Comparison of ENCODE assay signal across 20 cellular contexts in the genomic region with DNA sequence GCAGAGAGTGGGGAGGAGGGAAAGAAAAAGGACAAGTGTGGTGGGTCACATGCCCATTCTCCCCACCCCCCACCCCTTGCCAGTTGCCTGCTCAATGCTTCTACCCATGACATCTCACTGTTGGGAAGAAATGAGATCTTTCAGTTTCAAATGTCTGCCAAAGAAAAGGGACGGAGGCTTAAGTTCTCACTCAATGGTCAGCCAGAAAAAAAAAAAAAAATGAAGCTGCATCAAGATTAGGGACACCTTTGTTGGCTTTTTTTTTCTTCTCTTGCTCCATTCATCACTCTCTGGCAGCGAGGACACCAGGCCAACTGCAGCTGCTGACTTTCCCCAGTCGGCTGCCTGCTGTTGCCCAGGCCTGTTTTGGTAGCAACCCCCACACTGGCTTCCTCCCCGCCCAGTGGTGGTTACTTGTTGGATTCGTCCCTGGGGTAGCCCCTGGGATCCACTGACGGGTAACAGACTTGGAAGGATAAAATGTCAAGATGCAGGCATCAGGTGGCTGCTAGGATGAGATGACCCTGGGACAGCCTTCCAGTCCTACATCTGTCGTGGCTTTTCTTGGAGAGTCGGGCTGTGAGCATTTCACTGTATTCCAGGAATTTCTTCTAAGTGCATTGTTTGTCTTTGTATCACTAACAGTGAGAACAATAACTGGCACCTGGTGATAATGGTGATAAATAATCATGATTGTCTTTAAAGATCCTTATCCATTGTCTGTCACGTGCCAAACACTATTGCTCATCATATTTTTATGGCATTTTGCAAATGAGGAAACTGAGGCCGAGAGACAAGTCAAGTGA. TPM values are rescaled to one million over a fixed set of nuclear protein-coding genes. Genes with fewer than 3 reads are reported as not detected.
A peak's percentile ranks its signal among the peaks of the same experiment; 100 is the strongest.
DNase-seq lines count a peak whose midpoint lies in the region; ATAC-seq, FAIRE-seq and TF ChIP-seq lines count a peak whose summit lies in the region.
"Had no signal": no experiment of that assay in that cellular context is flagged by ENCODE, and none has a peak within 500 bp of the region (broad histone marks: within the 10 kb centered on the region; RNA-seq: fewer than 3 reads in every experiment).

No MANE protein-coding gene starts in this region.

- H3K4me1 Mint-ChIP-seq in mesothelial cell of epicardium, result peaks cover 31% of the 10 kb centered on the region
- H3K4me1 Mint-ChIP-seq: activated naive CD8-positive, alpha-beta T cell treated with anti-CD3 and anti-CD28 coated beads, Interleukin-2, amount 50 U/mL, for 24 hours had no signal

- H3K4me3 Mint-ChIP-seq in mesothelial cell of epicardium, result no peak overlapping the region
- H3K4me3 Mint-ChIP-seq: activated CD4-positive, alpha-beta memory T cell treated with anti-CD3 and anti-CD28 coated beads for 36 hours; activated naive CD8-positive, alpha-beta T cell treated with anti-CD3 and anti-CD28 coated beads, Interleukin-2, amount 50 U/mL, for 24 hours; activated T-helper 1 cell treated with anti-CD3 and anti-CD28 coated beads, Interleukin-12 subunit alpha, Interleukin-12 subunit beta, Interleukin-2, Interleukin-4 antibody, amounts not matched to agents 30 ng/mL and 10 ng/mL and 1 ng/mL, durations not matched to agents 14 hours and 24 hours and 36 hours; CD8-positive, alpha-beta T cell had no signal

- TF ChIP-seq POLR2A in HepG2 (IDR thresholded peaks at IDR 0.05; ENCODE audit: insufficient read depth in 1 of 2, low read depth in 2 of 2, low read length in 2 of 2) (no peak), right lobe of liver (IDR thresholded peaks at IDR 0.05) (no peak), body of pancreas (IDR thresholded peaks at IDR 0.05) (no peak)

- 92% methylated on average over 10 of the region's 10 CpGs for WGBS in HepG2 (ENCODE audit: low lambda C conversion rate)
- WGBS in right lobe of liver (ENCODE audit: insufficient coverage, low coverage, low lambda C conversion rate, missing lambda C conversion rate), result 75% methylated on average over 7 of the region's 10 CpGs
- 12 to 26% methylated on average over 10 of the region's 10 CpGs for WGBS in body of pancreas, 2 donors

- POLR2A ChIA-PET in HepG2 (lab: Yijun Ruan, JAX), result no interaction called here

- TF ChIP-seq EP300 in HepG2 (IDR thresholded peaks at IDR 0.05; ENCODE audit: low read depth in 2 of 2, low read length in 2 of 2), result no peak
- TF ChIP-seq EP300 in HepG2 (CRISPR knock-in tag; IDR thresholded peaks at IDR 0.05; ENCODE audit: borderline replicate concordance), result no peak

- H3K27me3 ChIP-seq in HepG2 (ENCODE audit: control insufficient read depth in 1 of 2, insufficient read depth in 2 of 2, low read length in 2 of 2), result no peaks in the 10 kb centered on the region
- H3K27me3 ChIP-seq in right lobe of liver, result no peaks in the 10 kb centered on the region
- no peaks in the 10 kb centered on the region for H3K27me3 ChIP-seq in body of pancreas

- peak overlapping the region; percentile 19 for H3K27ac Mint-ChIP-seq in mesothelial cell of epicardium
- H3K27ac Mint-ChIP-seq: activated CD4-positive, alpha-beta memory T cell treated with anti-CD3 and anti-CD28 coated beads for 36 hours; activated naive CD8-positive, alpha-beta T cell treated with anti-CD3 and anti-CD28 coated beads, Interleukin-2, amount 50 U/mL, for 24 hours; activated T-helper 1 cell treated with anti-CD3 and anti-CD28 coated beads, Interleukin-12 subunit alpha, Interleukin-12 subunit beta, Interleukin-2, Interleukin-4 antibody, amounts not matched to agents 30 ng/mL and 10 ng/mL and 1 ng/mL, durations not matched to agents 14 hours and 24 hours and 36 hours; CD8-positive, alpha-beta T cell had no signal

- no peaks in the 10 kb centered on the region for H3K9me3 Mint-ChIP-seq in mesothelial cell of epicardium
- H3K9me3 Mint-ChIP-seq: activated CD4-positive, alpha-beta memory T cell treated with anti-CD3 and anti-CD28 coated beads for 36 hours; activated naive CD8-positive, alpha-beta T cell treated with anti-CD3 and anti-CD28 coated beads, Interleukin-2, amount 50 U/mL, for 24 hours; activated T-helper 1 cell treated with anti-CD3 and anti-CD28 coated beads, Interleukin-12 subunit alpha, Interleukin-12 subunit beta, Interleukin-2, Interleukin-4 antibody, amounts not matched to agents 30 ng/mL and 10 ng/mL and 1 ng/mL, durations not matched to agents 14 hours and 24 hours and 36 hours; CD8-positive, alpha-beta T cell had no signal

- H3K79me2 ChIP-seq in HepG2 (ENCODE audit: insufficient read depth, low read length), result peaks cover 22% of the 10 kb centered on the region

- DNase-seq in HepG2 (ENCODE audit: low spot score), result no peak
- DNase-seq in right lobe of liver, result no peak
- peak; percentile 46 to 90 (median 82) for DNase-seq in body of pancreas
- DNase-seq in mesothelial cell of epicardium (ENCODE audit: low spot score in 2 of 2, unreplicated experiment in 2 of 2), result no peak
- DNase-seq in NCI-H2107 treated with DMSO at 0.1 percent for 48 hours (lab: John Stamatoyannopoulos, UW; ENCODE audit: unreplicated experiment), result no peak
- DNase-seq in cerebellar nuclear complex (lab: John Stamatoyannopoulos, UW), result no peak
- no peak for DNase-seq in posterior cingulate gyrus
- DNase-seq: ACHN; activated CD4-positive, alpha-beta memory T cell treated with anti-CD3 and anti-CD28 coated beads for 36 hours; activated naive CD8-positive, alpha-beta T cell treated with anti-CD3 and anti-CD28 coated beads, Interleukin-2, amount 50 U/mL, for 24 hours; CD8-positive, alpha-beta T cell; glutamatergic neuron; kidney glomerular epithelial cell; mucosa of descending colon; NK-92 treated with Interleukin-12 subunit alpha and Interleukin-12 subunit beta, amount 100 ng/mL, for 24 hours had no signal

- no peak overlapping the region for H2AFZ ChIP-seq in HepG2 (ENCODE audit: low read length)
- H2AFZ ChIP-seq: parathyroid adenoma had no signal

- H3K27ac ChIP-seq in HepG2 (ENCODE audit: extremely low read length, insufficient read depth, low read length) (no peak overlapping the region), right lobe of liver (no peak overlapping the region), body of pancreas (peak overlapping the region in 3 of 4 donors; percentile 41 to 78 (median 71))
- H3K27ac ChIP-seq: HL-60, parathyroid adenoma had no signal

- no peak for FAIRE-seq in HepG2 (lab: Jason Lieb, UNC)
- FAIRE-seq: G401.6 had no signal

- no peak for TF ChIP-seq RAD21 in HepG2 (CRISPR knock-in tag; IDR thresholded peaks at IDR 0.05)

- peaks cover 43% of the 10 kb centered on the region for H3K4me1 ChIP-seq in HepG2 (ENCODE audit: insufficient read depth, low read length)
- peaks cover 0 to 14% (median 8%) of the 10 kb centered on the region in 4 donors for H3K4me1 ChIP-seq in right lobe of liver
- peaks cover 96% of the 10 kb centered on the region for H3K4me1 ChIP-seq in body of pancreas

- CTCF ChIA-PET in HepG2 (lab: Yijun Ruan, JAX; ENCODE audit: low intra/inter-chr PET ratio, low total read pairs), result no interaction called here

- no peaks in the 10 kb centered on the region for H4K20me1 ChIP-seq in HepG2 (ENCODE audit: insufficient read depth, low read length)

- no peak overlapping the region for H3K9ac ChIP-seq in HepG2 (ENCODE audit: insufficient read depth, low read depth, low read length)
- H3K9ac ChIP-seq: parathyroid adenoma had no signal

- H3K36me3 ChIP-seq in HepG2 (replicated peaks in 1 of 2; ENCODE audit: control insufficient read depth in 1 of 2, insufficient read depth in 2 of 2, low read length in 2 of 2) (peaks cover 2 to 3% of the 10 kb centered on the region in 2 experiments; a peak in 1 of 5 replicates), right lobe of liver (no peaks in the 10 kb centered on the region), body of pancreas (replicated peaks in 1 of 2; ENCODE audit: insufficient read depth in 1 of 2, low read depth in 2 of 2) (no peaks in the 10 kb centered on the region)

- no peaks in the 10 kb centered on the region for H3K27me3 Mint-ChIP-seq in mesothelial cell of epicardium (ENCODE audit: low read depth)
- H3K27me3 Mint-ChIP-seq: activated CD4-positive, alpha-beta memory T cell treated with anti-CD3 and anti-CD28 coated beads for 36 hours; activated naive CD8-positive, alpha-beta T cell treated with anti-CD3 and anti-CD28 coated beads, Interleukin-2, amount 50 U/mL, for 24 hours had no signal

- no peak for ATAC-seq in HepG2
- ATAC-seq in right lobe of liver, result no peak
- ATAC-seq in body of pancreas, result peak; percentile 75
- ATAC-seq in GM19467 (IDR thresholded peaks at IDR 0.05; ENCODE audit: unreplicated experiment), result no peak
- ATAC-seq: activated naive CD8-positive, alpha-beta T cell treated with anti-CD3 and anti-CD28 coated beads, Interleukin-2, amount 50 U/mL, for 24 hours; CD8-positive, alpha-beta T cell had no signal

- H3K4me3 ChIP-seq in HepG2 (replicated peaks in 1 of 3; ENCODE audit: insufficient read depth in 1 of 3, low read depth in 2 of 3, low read length in 3 of 3) (no peak overlapping the region), right lobe of liver (no peak overlapping the region), body of pancreas (no peak overlapping the region)
- H3K4me3 ChIP-seq: mucosa of descending colon had no signal

- no peak for TF ChIP-seq CTCF in HepG2 (CRISPR knock-in tag; IDR thresholded peaks at IDR 0.05)
- no peak for TF ChIP-seq CTCF in right lobe of liver (IDR thresholded peaks at IDR 0.05)
- peak in 1 of 7 experiments; percentile 2 for TF ChIP-seq CTCF in body of pancreas (IDR thresholded peaks at IDR 0.05)
- no peak for TF ChIP-seq CTCF in mesothelial cell of epicardium (IDR thresholded peaks at IDR 0.05; ENCODE audit: unreplicated experiment)

- H3K9me3 ChIP-seq in HepG2 (ENCODE audit: low read length) (no peaks in the 10 kb centered on the region), right lobe of liver (no peaks in the 10 kb centered on the region), body of pancreas (no peaks in the 10 kb centered on the region)
- H3K9me3 ChIP-seq: mucosa of descending colon had no signal

- in situ Hi-C loops in HepG2 (cut with HindIII; ENCODE audit: extremely low pct_ligation_motif_present, low pct_unique_long_range_greater_than_20kb), result no loop called here

- H3K4me2 ChIP-seq in HepG2 (ENCODE audit: low read depth, low read length), result no peak overlapping the region

- no TSS peak for BruUV-seq in HepG2 (replicated peaks; lab: Mats Ljungman, UMichigan)

- H3K36me3 Mint-ChIP-seq in mesothelial cell of epicardium, result no peaks in the 10 kb centered on the region
- H3K36me3 Mint-ChIP-seq: activated CD4-positive, alpha-beta memory T cell treated with anti-CD3 and anti-CD28 coated beads for 36 hours; CD8-positive, alpha-beta T cell had no signal

- intact Hi-C loops in HepG2 (cut with micrococcal nuclease; ENCODE audit: unreplicated experiment) (no loop called here), right lobe of liver (cut with DNase I) (no loop called here), body of pancreas (cut with DNase I) (no loop called here), posterior cingulate gyrus (cut with DNase I) (no loop called here)

RNA-seq across cellular contexts. Expression of a gene that starts 9.1 kb away (rescaled TPM):
- total RNA-seq in HepG2 (2016; rRNA removed; fragmentation: Illumina TruSeq; extraction: Trizol) (17.3 and 17.9 TPM in 2 replicates), right lobe of liver (10 to 100 TPM in 5 of 6 experiments, 1 to 10 TPM in 1; 9.6 to 74.4 (median 23.5) TPM), body of pancreas (10 to 100 TPM; 40.0 to 49.4 TPM), mesothelial cell of epicardium (29.9 to 35.1 TPM (median 32.8 TPM) in 3 replicates)
- 3.2 and 4.1 TPM in 2 replicates for total RNA-seq in HepG2 (2016; cell fraction: cytosol; rRNA removed; fragmentation: Illumina TruSeq; extraction: Trizol; ENCODE audit: low read depth)
- total RNA-seq in HepG2 (2016; cell fraction: insoluble cytoplasmic fraction; rRNA removed; fragmentation: Illumina TruSeq; extraction: Trizol), result 16.2 and 18.5 TPM in 2 replicates
- total RNA-seq in HepG2 (2016; cell fraction: membrane; rRNA removed; fragmentation: Illumina TruSeq; extraction: Trizol), result 11.3 and 13.4 TPM in 2 replicates
- total RNA-seq in HepG2 (2016; cell fraction: nucleus; rRNA removed; fragmentation: Illumina TruSeq; extraction: Trizol), result 11.5 and 19.6 TPM in 2 replicates
- 8.3 and 9.3 TPM in 2 replicates for polyA plus RNA-seq in HepG2 (2011; rRNA removed)
- 5.7 and 5.8 TPM in 2 replicates for polyA plus RNA-seq in HepG2 (2011; cell fraction: cytosol; rRNA removed)
- polyA plus RNA-seq in HepG2 (2011; cell fraction: nucleus; rRNA removed), result 9.7 and 10.0 TPM in 2 replicates
- 8.6 and 11.5 TPM in 2 replicates for polyA plus RNA-seq in HepG2 (2012)
- 1.6 and 2.5 TPM in 2 replicates for polyA plus RNA-seq in HepG2 (2016; cell fraction: cytosol; fragmentation: Illumina TruSeq; extraction: Trizol; ENCODE audit: low read depth)
- polyA plus RNA-seq in HepG2 (2016; cell fraction: insoluble cytoplasmic fraction; fragmentation: Illumina TruSeq; extraction: Trizol; ENCODE audit: low read depth), result 16.5 and 17.8 TPM in 2 replicates
- 7.0 and 8.7 TPM in 2 replicates for polyA plus RNA-seq in HepG2 (2016; cell fraction: membrane; fragmentation: Illumina TruSeq; extraction: Trizol; ENCODE audit: low read depth)
- polyA plus RNA-seq in HepG2 (2016; cell fraction: nucleus; fragmentation: Illumina TruSeq; extraction: Trizol; ENCODE audit: insufficient read depth, low read depth), result 16.3 and 18.5 TPM in 2 replicates
- 12.6 and 55.5 TPM in 2 replicates for polyA minus RNA-seq in HepG2 (2011; rRNA and poly(A)+ RNA removed; ENCODE audit: low replicate concordance)
- polyA minus RNA-seq in HepG2 (2011; cell fraction: cytosol; rRNA and poly(A)+ RNA removed), result 6.4 and 7.6 TPM in 2 replicates
- 12.2 and 12.5 TPM in 2 replicates for polyA minus RNA-seq in HepG2 (2011; cell fraction: nucleus; rRNA and poly(A)+ RNA removed)
- total RNA-seq: CD8-positive, alpha-beta T cell had no signal

Comparison
In these comparisons a context has a peak if more than half of its experiments do, and no peak if none do; other contexts are left out.
1. DNase-seq: peak in body of pancreas (4 of 4); none in HepG2 (single experiment), right lobe of liver (0 of 3), mesothelial cell of epicardium (0 of 2), NCI-H2107 treated with DMSO at 0.1 percent for 48 hours (single experiment), cerebellar nuclear complex (0 of 2) and posterior cingulate gyrus (0 of 10).
2. H3K27ac ChIP-seq: peak in body of pancreas (3 of 4); none in HepG2 (single experiment) and right lobe of liver (0 of 3).